1 cellular context compared by ENCODE assay signal in genomic region chr12:55866454-55867004, GRCh38.
TF ChIP-seq lines count a peak whose summit lies in the region.

No MANE protein-coding gene starts in this region.

TF ChIP-seq in HEK293, 187 proteins besides CTCF, POLR2A, EP300 and RAD21 (continued from another document):
- TF ChIP-seq ZNF560 (tag by site-specific recombination; IDR thresholded peaks at IDR 0.05; ENCODE audit: borderline replicate concordance) (peak; percentile 45; the same call in 1 of the 2 replicates), ZBTB11 (tag by site-specific recombination; conservative IDR thresholded peaks at IDR 0.05; ENCODE audit: low read depth) (peak; percentile 57; the same call in 1 of the 2 replicates), ZNF623 (tag by site-specific recombination; IDR thresholded peaks at IDR 0.05) (peak; percentile 64), ZNF555 (tag by site-specific recombination; conservative IDR thresholded peaks at IDR 0.05) (peak; percentile 67), ZNF654 (tag by site-specific recombination; IDR thresholded peaks at IDR 0.05; ENCODE audit: low read depth) (peak; percentile 21; the same call in 1 of the 2 replicates)
